In the genomic region with DNA sequence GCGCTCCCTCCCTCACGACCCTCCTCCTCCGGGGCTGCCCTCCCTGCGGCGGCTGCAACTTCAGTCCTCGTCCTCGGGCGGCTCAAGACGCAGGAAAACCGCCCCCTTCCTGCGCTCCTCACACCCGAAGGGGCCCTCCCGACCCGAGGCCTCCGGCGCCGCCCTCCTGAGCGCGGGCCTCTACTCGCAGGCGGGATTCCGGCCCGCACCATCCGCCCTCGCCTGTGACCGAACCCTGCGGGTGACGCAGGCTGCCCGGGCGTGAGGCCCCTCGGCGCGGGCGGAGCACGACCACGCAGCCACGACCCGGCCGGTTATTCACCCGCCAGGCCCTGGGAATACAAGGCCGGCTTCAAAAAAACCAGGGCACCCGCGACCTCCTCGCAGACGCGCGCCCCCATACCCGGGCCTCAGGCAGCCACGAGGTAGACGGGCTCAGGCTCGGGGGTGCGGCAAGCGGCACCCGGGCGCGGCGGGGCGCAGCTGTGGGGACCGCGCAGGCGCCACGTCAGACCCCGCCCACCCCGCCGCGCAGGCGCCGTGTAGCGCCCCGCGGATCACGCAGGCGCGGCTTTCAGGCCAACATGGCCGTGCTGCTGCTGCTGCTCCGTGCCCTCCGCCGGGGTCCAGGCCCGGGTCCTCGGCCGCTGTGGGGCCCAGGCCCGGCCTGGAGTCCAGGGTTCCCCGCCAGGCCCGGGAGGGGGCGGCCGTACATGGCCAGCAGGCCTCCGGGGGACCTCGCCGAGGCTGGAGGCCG, we compare ENCODE assay signal across 8 cellular contexts. TPM values are rescaled to one million over a fixed set of nuclear protein-coding genes. Genes with fewer than 3 reads are reported as not detected.
A peak's percentile ranks its signal among the peaks of the same experiment; 100 is the strongest.
DNase-seq lines count a peak whose midpoint lies in the region; TF ChIP-seq lines count a peak whose summit lies in the region.

A gene (plus strand): TSS at position 570 of the 757 bp plus-strand sequence. CDS start 15 bp downstream, at position 585.

- intact Hi-C loops in activated naive CD4-positive, alpha-beta T cell treated with anti-CD3 and anti-CD28 coated beads for 36 hours (cut with micrococcal nuclease), result loop anchor here (1.0 to 10.0 kb wide), 4 partner anchors 52 to 413 kb away; a partner anchor contains a TSS

- peak within 1 kb of the TSS; percentile 88 to 94 for H3K4me3 Mint-ChIP-seq in H9
- peak within 1 kb of the TSS; percentile 88 for H3K4me3 Mint-ChIP-seq in activated naive CD4-positive, alpha-beta T cell treated with anti-CD3 and anti-CD28 coated beads for 36 hours

- H3K14ac ChIP-seq in H9 (ENCODE audit: insufficient read depth, low read length), result peak within 1 kb of the TSS; percentile 61

- no peaks in the 10 kb centered on the region for H3K9me3 ChIP-seq in H9 (ENCODE audit: control insufficient read depth, low read depth, low read length)
- H3K9me3 ChIP-seq in MG63, result no peaks in the 10 kb centered on the region
- H3K9me3 ChIP-seq in SK-N-MC (ENCODE audit: low read depth, low read length), result no peaks in the 10 kb centered on the region

- H3K27me3 ChIP-seq in H9 (ENCODE audit: insufficient read depth, low read length), result no peaks in the 10 kb centered on the region
- no peaks in the 10 kb centered on the region for H3K27me3 ChIP-seq in MG63

- H4K91ac ChIP-seq in H9 (ENCODE audit: insufficient read length, low read depth, low read length), result no peak within 1 kb of the TSS

- no CpG with 5 or more reads among the region's 90 CpGs for WGBS in H9 (ENCODE audit: extremely low coverage, insufficient read length, low lambda C conversion rate)

- H3K23ac ChIP-seq in H9 (ENCODE audit: insufficient read length, low read depth, low read length), result no peak within 1 kb of the TSS

- H2BK20ac ChIP-seq in H9 (ENCODE audit: low read depth, low read length, poor library complexity, severe bottlenecking), result no peak within 1 kb of the TSS

- H3K27me3 Mint-ChIP-seq in H9 (ENCODE audit: low read depth), result peaks cover 16% of the 10 kb centered on the region
- no peaks in the 10 kb centered on the region for H3K27me3 Mint-ChIP-seq in activated naive CD4-positive, alpha-beta T cell treated with anti-CD3 and anti-CD28 coated beads for 36 hours (ENCODE audit: low read depth)

- peaks cover 7% of the 10 kb centered on the region; the same call in 1 of the 2 replicates for H3K79me2 ChIP-seq in H9 (ENCODE audit: insufficient read depth, low read length)

- H3K27ac ChIP-seq in H9 (ENCODE audit: insufficient read length, low read depth, low read length) (no peak within 1 kb of the TSS), SK-N-MC (peak within 1 kb of the TSS; percentile 70; the same call in 1 of the 2 replicates)

- no peaks in the 10 kb centered on the region for H4K20me1 ChIP-seq in H9 (ENCODE audit: control insufficient read depth, insufficient read depth, insufficient read length)

- H3K9ac ChIP-seq in H9 (ENCODE audit: extremely low read depth, insufficient read length, low read length) (peak within 1 kb of the TSS; percentile 56), SK-N-MC (ENCODE audit: insufficient read length) (peak within 1 kb of the TSS; percentile 87)

- no peak within 1 kb of the TSS for H2BK120ac ChIP-seq in H9 (ENCODE audit: low read depth, low read length, poor library complexity, severe bottlenecking)

- peaks cover 6% of the 10 kb centered on the region for H3K23me2 ChIP-seq in H9 (ENCODE audit: insufficient read length, low read depth, low read length, poor library complexity, severe bottlenecking)

- peak within 1 kb of the TSS; percentile 59 for H3K4me2 ChIP-seq in H9 (ENCODE audit: insufficient read depth, insufficient read length, low read length)

- H3K4me3 ChIP-seq in MG63 (peak within 1 kb of the TSS; percentile 91), SK-N-MC (peak within 1 kb of the TSS; percentile 81)

- H2BK5ac ChIP-seq in H9 (ENCODE audit: insufficient read length, low read length), result no peak within 1 kb of the TSS

- H3K36me3 ChIP-seq in MG63 (peaks cover 22% of the 10 kb centered on the region), SK-N-MC (ENCODE audit: insufficient read depth, low read length) (peaks cover 15% of the 10 kb centered on the region; the same call in 1 of the 2 replicates)

- CTCF ChIA-PET in activated naive CD4-positive, alpha-beta T cell treated with anti-CD3 and anti-CD28 coated beads for 36 hours (lab: Charles Lee), result interaction anchor here (0.6 to 2.9 kb wide), 14 partner anchors 13 to 290 kb away, joined by 3 to 15 read pairs (median 3); a partner anchor contains a TSS

- H3K4me1 ChIP-seq in H9 (ENCODE audit: insufficient read depth, low read length), result no peaks in the 10 kb centered on the region

- no peak within 1 kb of the TSS for H3K56ac ChIP-seq in H9 (ENCODE audit: insufficient read length, low read depth, low read length)

- H3K27ac Mint-ChIP-seq in H9, result peak within 1 kb of the TSS in 2 of 3 experiments; percentile 87 to 95; a peak in 5 of 7 replicates
- peak within 1 kb of the TSS; percentile 89 for H3K27ac Mint-ChIP-seq in activated naive CD4-positive, alpha-beta T cell treated with anti-CD3 and anti-CD28 coated beads for 36 hours

- H4K8ac ChIP-seq in H9 (replicated peaks; ENCODE audit: insufficient read length, low read depth, low read length), result no peak within 1 kb of the TSS

- H4K5ac ChIP-seq in H9 (ENCODE audit: insufficient read length, low read depth, low read length), result no peak within 1 kb of the TSS

- no peak within 1 kb of the TSS for H3T11ph ChIP-seq in H9 (ENCODE audit: low read length)

- H2BK12ac ChIP-seq in H9 (ENCODE audit: insufficient read length, low read depth, low read length), result no peak within 1 kb of the TSS

- no peak within 1 kb of the TSS for H2AK5ac ChIP-seq in H9 (ENCODE audit: insufficient read length, low read length)

- H3K79me1 ChIP-seq in H9 (ENCODE audit: insufficient read depth, low read depth, low read length, poor library complexity, severe bottlenecking), result peaks cover 3% of the 10 kb centered on the region

- no peak within 1 kb of the TSS for H2AFZ ChIP-seq in H9 (ENCODE audit: low read length)

- TF ChIP-seq CTCF in H9 (conservative IDR thresholded peaks at IDR 0.05), result no peak; the same call in 2 of the 3 replicates

- peak; percentile 58 for DNase-seq in GF-D8 (lab: John Stamatoyannopoulos, UW)
- DNase-seq in H9, result peak; percentile 86
- peak; percentile 75 for DNase-seq in MG63
- DNase-seq in SK-N-MC (ENCODE audit: low read depth, low spot score), result no peak
- peak; percentile 86 for DNase-seq in activated naive CD4-positive, alpha-beta T cell treated with anti-CD3 and anti-CD28 coated beads for 36 hours
- DNase-seq in germinal center (ENCODE audit: low spot score), result peak; percentile 96
- DNase-seq in occipital lobe (lab: John Stamatoyannopoulos, UW), result peak; percentile 74
- DNase-seq in superior temporal gyrus (ENCODE audit: extremely low spot score), result peak; percentile 85

- H3K9me3 Mint-ChIP-seq in H9, result no peaks in the 10 kb centered on the region
- H3K9me3 Mint-ChIP-seq in activated naive CD4-positive, alpha-beta T cell treated with anti-CD3 and anti-CD28 coated beads for 36 hours, result no peaks in the 10 kb centered on the region

- H2BK15ac ChIP-seq in H9 (ENCODE audit: low read depth, low read length), result no peak within 1 kb of the TSS

- H3K4ac ChIP-seq in H9 (ENCODE audit: low read depth, low read length), result no peak within 1 kb of the TSS

- peaks cover 19 to 24% (median 20%) of the 10 kb centered on the region in 3 experiments; a peak in 6 of 7 replicates for H3K36me3 Mint-ChIP-seq in H9 (ENCODE audit: insufficient read depth in 1 of 3, low read depth in 3 of 3)
- no peaks in the 10 kb centered on the region for H3K36me3 Mint-ChIP-seq in activated naive CD4-positive, alpha-beta T cell treated with anti-CD3 and anti-CD28 coated beads for 36 hours (ENCODE audit: low read depth)

- H3K18ac ChIP-seq in H9 (ENCODE audit: insufficient read length, low read depth, low read length), result peak within 1 kb of the TSS; percentile 28

- H3K4me1 Mint-ChIP-seq in H9, result peaks cover 4 to 7% of the 10 kb centered on the region in 2 experiments; a peak in 2 of 4 replicates
- H3K4me1 Mint-ChIP-seq in activated naive CD4-positive, alpha-beta T cell treated with anti-CD3 and anti-CD28 coated beads for 36 hours (ENCODE audit: low read depth), result peaks cover 31% of the 10 kb centered on the region

RNA-seq across cellular contexts. Expression of the gene that starts here (rescaled TPM):
- total RNA-seq in H9 (2021), result 110 and 119 TPM in 2 replicates
- 52.8 and 71.9 TPM in 2 replicates for total RNA-seq in MG63 (2014; rRNA removed; shearing (Covaris generic); ENCODE audit: low replicate concordance)
- total RNA-seq in activated naive CD4-positive, alpha-beta T cell treated with anti-CD3 and anti-CD28 coated beads for 36 hours, result 10 to 100 TPM; 62.4 to 67.7 TPM
- 78.1 TPM for total RNA-seq in occipital lobe
